Comparison of ENCODE assay signal across 23 cellular contexts in the genomic region with DNA sequence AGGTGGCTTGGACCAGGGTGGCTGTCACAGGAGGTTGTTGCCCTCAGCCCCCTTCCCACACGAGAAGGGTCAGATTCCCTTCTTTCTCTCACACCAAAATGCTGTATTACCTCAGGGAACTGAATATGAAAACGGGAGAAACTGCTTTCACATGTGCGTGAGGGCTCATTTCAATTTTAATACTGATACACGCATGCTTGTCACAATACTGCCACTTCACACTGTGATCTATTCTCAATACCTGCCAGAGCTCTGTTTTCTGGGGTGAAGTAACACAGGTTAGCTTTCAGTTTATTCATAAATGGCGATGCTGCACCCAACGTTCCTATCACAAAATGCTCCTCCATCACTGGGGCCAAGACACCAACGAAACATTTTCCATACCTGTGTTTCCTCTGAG.
DNase-seq lines count a peak whose midpoint lies in the region; ATAC-seq, FAIRE-seq and TF ChIP-seq lines count a peak whose summit lies in the region.
"Had no signal": no experiment of that assay in that cellular context is flagged by ENCODE, and none has a peak within 500 bp of the region (broad histone marks: within the 10 kb centered on the region; RNA-seq: fewer than 3 reads in every experiment).

No MANE protein-coding gene starts in this region.

- H4K20me1 ChIP-seq in neural cell (ENCODE audit: insufficient read depth) (no peaks in the 10 kb centered on the region), MM.1S (ENCODE audit: insufficient read depth, low read length) (no peaks in the 10 kb centered on the region), HepG2 (ENCODE audit: insufficient read depth, low read length) (no peaks in the 10 kb centered on the region)
- H4K20me1 ChIP-seq: BLaER1 had no signal

- no peaks in the 10 kb centered on the region for H3K4me1 Mint-ChIP-seq in activated CD4-positive, alpha-beta T cell treated with anti-CD3 and anti-CD28 coated beads, Interleukin-2, amount 10 ng/mL, durations not matched to agents 24 days and 14 days
- H3K4me1 Mint-ChIP-seq in activated CD4-positive, alpha-beta T cell treated with anti-CD3 and anti-CD28 coated beads, Interleukin-2, amount 10 ng/mL, durations not matched to agents 7 days and 5 days, result peaks cover under 1% of the 10 kb centered on the region
- peaks cover 41% of the 10 kb centered on the region for H3K4me1 Mint-ChIP-seq in endothelial cell (ENCODE audit: unreplicated experiment)
- H3K4me1 Mint-ChIP-seq: B cell; CD4-positive, CD25-positive, alpha-beta regulatory T cell had no signal

- H3F3A ChIP-seq in neural cell (ENCODE audit: insufficient read depth, low read length, poor library complexity, severe bottlenecking), result no peaks in the 10 kb centered on the region
- no peaks in the 10 kb centered on the region for H3F3A ChIP-seq in MM.1S (ENCODE audit: insufficient read depth, low read length)

- H3K27ac ChIP-seq in neural cell (ENCODE audit: low read length) (peak overlapping the region; percentile 53), temporal lobe (ENCODE audit: low read depth, low read length) (peak overlapping the region; percentile 28), MM.1S (ENCODE audit: low read length) (no peak overlapping the region), HepG2 (ENCODE audit: extremely low read length, insufficient read depth, low read length) (no peak overlapping the region)
- H3K27ac ChIP-seq: 22Rv1, BLaER1, C4-2B had no signal

- H3K4me1 ChIP-seq in MM.1S (ENCODE audit: low read length) (no peaks in the 10 kb centered on the region), HepG2 (ENCODE audit: insufficient read depth, low read length) (no peaks in the 10 kb centered on the region)
- H3K4me1 ChIP-seq: Caco-2 had no signal

- H3K4me3 Mint-ChIP-seq in activated CD4-positive, alpha-beta T cell treated with anti-CD3 and anti-CD28 coated beads, Interleukin-2, amount 10 ng/mL, durations not matched to agents 24 days and 14 days, result no peak overlapping the region
- H3K4me3 Mint-ChIP-seq in activated CD4-positive, alpha-beta T cell treated with anti-CD3 and anti-CD28 coated beads, Interleukin-2, amount 10 ng/mL, durations not matched to agents 7 days and 5 days, result no peak overlapping the region
- peak overlapping the region; percentile 22 for H3K4me3 Mint-ChIP-seq in endothelial cell (ENCODE audit: unreplicated experiment)
- H3K4me3 Mint-ChIP-seq: B cell; CD4-positive, CD25-positive, alpha-beta regulatory T cell; CD8-positive, alpha-beta T cell had no signal

- H3K27me3 Mint-ChIP-seq in activated CD4-positive, alpha-beta T cell treated with anti-CD3 and anti-CD28 coated beads, Interleukin-2, amount 10 ng/mL, durations not matched to agents 24 days and 14 days, result no peaks in the 10 kb centered on the region
- no peaks in the 10 kb centered on the region for H3K27me3 Mint-ChIP-seq in activated CD4-positive, alpha-beta T cell treated with anti-CD3 and anti-CD28 coated beads, Interleukin-2, amount 10 ng/mL, durations not matched to agents 7 days and 5 days
- H3K27me3 Mint-ChIP-seq in endothelial cell (ENCODE audit: unreplicated experiment), result peaks cover 17% of the 10 kb centered on the region
- H3K27me3 Mint-ChIP-seq: B cell; CD4-positive, CD25-positive, alpha-beta regulatory T cell had no signal

- H3K4me2 ChIP-seq in neural cell (ENCODE audit: low read length) (peak overlapping the region; percentile 7), MM.1S (ENCODE audit: low read depth, low read length) (no peak overlapping the region), HepG2 (ENCODE audit: low read depth, low read length) (no peak overlapping the region)
- H3K4me2 ChIP-seq: BLaER1 had no signal

- DNase-seq in activated CD4-positive, alpha-beta T cell treated with anti-CD3 and anti-CD28 coated beads, Interleukin-2, amount 10 ng/mL, durations not matched to agents 24 days and 14 days, result peak; percentile 27
- no peak for DNase-seq in activated CD4-positive, alpha-beta T cell treated with anti-CD3 and anti-CD28 coated beads, Interleukin-2, amount 10 ng/mL, durations not matched to agents 7 days and 5 days
- DNase-seq in endothelial cell (ENCODE audit: low spot score), result no peak
- DNase-seq in MM.1S, result no peak
- no peak for DNase-seq in NCI-H1436 (lab: John Stamatoyannopoulos, UW)
- no peak for DNase-seq in HepG2 (ENCODE audit: low spot score)
- DNase-seq: Caco-2; CD4-positive, CD25-positive, alpha-beta regulatory T cell; CD8-positive, alpha-beta T cell; DMS153; DND-41; GOT3; HCEC 1CT had no signal

- H3K79me2 ChIP-seq in neural cell (replicated peaks; ENCODE audit: insufficient read depth, low read length), result no peaks in the 10 kb centered on the region
- H3K79me2 ChIP-seq in MM.1S (ENCODE audit: low read length), result no peaks in the 10 kb centered on the region
- H3K79me2 ChIP-seq in HepG2 (ENCODE audit: insufficient read depth, low read length), result no peaks in the 10 kb centered on the region

- H3K9me2 ChIP-seq in neural cell (ENCODE audit: insufficient read depth, low read length) (no peaks in the 10 kb centered on the region), MM.1S (replicated peaks; ENCODE audit: insufficient read depth, low read length) (no peaks in the 10 kb centered on the region)

- no peaks in the 10 kb centered on the region for H3K36me3 Mint-ChIP-seq in activated CD4-positive, alpha-beta T cell treated with anti-CD3 and anti-CD28 coated beads, Interleukin-2, amount 10 ng/mL, durations not matched to agents 24 days and 14 days (ENCODE audit: low read depth)
- H3K36me3 Mint-ChIP-seq in activated CD4-positive, alpha-beta T cell treated with anti-CD3 and anti-CD28 coated beads, Interleukin-2, amount 10 ng/mL, durations not matched to agents 7 days and 5 days (ENCODE audit: low read depth), result no peaks in the 10 kb centered on the region
- H3K36me3 Mint-ChIP-seq in endothelial cell (ENCODE audit: low read depth, unreplicated experiment), result peaks cover 46% of the 10 kb centered on the region

- H3K4me3 ChIP-seq in neural cell (ENCODE audit: low read length) (peak overlapping the region; percentile 43), MM.1S (ENCODE audit: low read length) (no peak overlapping the region), HepG2 (replicated peaks in 1 of 3; ENCODE audit: insufficient read depth in 1 of 3, low read depth in 2 of 3, low read length in 3 of 3) (no peak overlapping the region)
- H3K4me3 ChIP-seq: BLaER1 had no signal

- H2AFZ ChIP-seq in neural cell (ENCODE audit: low read depth, low read length) (no peak overlapping the region), MM.1S (ENCODE audit: low read length) (no peak overlapping the region), HepG2 (ENCODE audit: low read length) (no peak overlapping the region)

- in situ Hi-C loops in HepG2 (cut with HindIII; ENCODE audit: extremely low pct_ligation_motif_present, low pct_unique_long_range_greater_than_20kb), result no loop called here

- no peaks in the 10 kb centered on the region for H3K9me3 Mint-ChIP-seq in activated CD4-positive, alpha-beta T cell treated with anti-CD3 and anti-CD28 coated beads, Interleukin-2, amount 10 ng/mL, durations not matched to agents 24 days and 14 days
- no peaks in the 10 kb centered on the region for H3K9me3 Mint-ChIP-seq in activated CD4-positive, alpha-beta T cell treated with anti-CD3 and anti-CD28 coated beads, Interleukin-2, amount 10 ng/mL, durations not matched to agents 7 days and 5 days
- H3K9me3 Mint-ChIP-seq in endothelial cell (ENCODE audit: unreplicated experiment), result peaks cover 5% of the 10 kb centered on the region
- H3K9me3 Mint-ChIP-seq: CD8-positive, alpha-beta T cell had no signal

- WGBS in HepG2 (ENCODE audit: low lambda C conversion rate), result 48% methylated on average over 7 of the region's 7 CpGs

- TF ChIP-seq EP300 in neural cell (conservative IDR thresholded peaks at IDR 0.05; ENCODE audit: poor library complexity, severe bottlenecking), result peak; percentile 96
- TF ChIP-seq EP300 in HepG2 (IDR thresholded peaks at IDR 0.05; ENCODE audit: low read depth in 2 of 2, low read length in 2 of 2), result no peak
- TF ChIP-seq EP300 in HepG2 (CRISPR knock-in tag; IDR thresholded peaks at IDR 0.05; ENCODE audit: borderline replicate concordance), result no peak

- no TSS peak for BruUV-seq in HepG2 (replicated peaks; lab: Mats Ljungman, UMichigan)

- H3K9ac ChIP-seq in neural cell (ENCODE audit: low read length), result no peak overlapping the region
- no peak overlapping the region for H3K9ac ChIP-seq in MM.1S (ENCODE audit: low read length)
- H3K9ac ChIP-seq in HepG2 (ENCODE audit: insufficient read depth, low read depth, low read length), result no peak overlapping the region
- H3K9ac ChIP-seq: BLaER1 had no signal

- no peak overlapping the region for H3K27ac Mint-ChIP-seq in activated CD4-positive, alpha-beta T cell treated with anti-CD3 and anti-CD28 coated beads, Interleukin-2, amount 10 ng/mL, durations not matched to agents 24 days and 14 days
- no peak overlapping the region for H3K27ac Mint-ChIP-seq in activated CD4-positive, alpha-beta T cell treated with anti-CD3 and anti-CD28 coated beads, Interleukin-2, amount 10 ng/mL, durations not matched to agents 7 days and 5 days
- H3K27ac Mint-ChIP-seq in endothelial cell (ENCODE audit: unreplicated experiment), result peak overlapping the region; percentile 25
- H3K27ac Mint-ChIP-seq: B cell; CD8-positive, alpha-beta T cell had no signal

- intact Hi-C loops in activated CD4-positive, alpha-beta T cell treated with anti-CD3 and anti-CD28 coated beads, Interleukin-2, amount 10 ng/mL, durations not matched to agents 24 days and 14 days (cut with micrococcal nuclease), result no loop called here
- intact Hi-C loops in HepG2 (cut with micrococcal nuclease; ENCODE audit: unreplicated experiment), result no loop called here

- TF ChIP-seq CTCF in endothelial cell (IDR thresholded peaks at IDR 0.05; ENCODE audit: unreplicated experiment) (no peak), neural cell (IDR thresholded peaks at IDR 0.05; ENCODE audit: poor library complexity, severe bottlenecking) (no peak), MM.1S (IDR thresholded peaks at IDR 0.05; ENCODE audit: low read length) (no peak), HepG2 (CRISPR knock-in tag; IDR thresholded peaks at IDR 0.05) (no peak)

- TF ChIP-seq RAD21 in neural cell (conservative IDR thresholded peaks at IDR 0.05) (no peak), HepG2 (CRISPR knock-in tag; IDR thresholded peaks at IDR 0.05) (no peak)

- CTCF ChIA-PET in activated CD4-positive, alpha-beta T cell treated with anti-CD3 and anti-CD28 coated beads, Interleukin-2, amount 10 ng/mL, durations not matched to agents 7 days and 5 days (lab: Charles Lee), result no interaction called here
- CTCF ChIA-PET in HepG2 (lab: Yijun Ruan, JAX; ENCODE audit: low intra/inter-chr PET ratio, low total read pairs), result no interaction called here

- no peaks in the 10 kb centered on the region for H3K9me3 ChIP-seq in neural cell (ENCODE audit: low read length)
- H3K9me3 ChIP-seq in MM.1S (replicated peaks; ENCODE audit: insufficient read depth, low read length), result no peaks in the 10 kb centered on the region
- H3K9me3 ChIP-seq in HepG2 (ENCODE audit: low read length), result no peaks in the 10 kb centered on the region
- H3K9me3 ChIP-seq: BLaER1, Caco-2 had no signal

- ATAC-seq in HepG2, result no peak
- ATAC-seq: CD8-positive, alpha-beta T cell had no signal

- no peak for TF ChIP-seq POLR2A in HepG2 (IDR thresholded peaks at IDR 0.05; ENCODE audit: insufficient read depth in 1 of 2, low read depth in 2 of 2, low read length in 2 of 2)

- H3K27me3 ChIP-seq in neural cell (ENCODE audit: insufficient read depth, low read depth, low read length), result no peaks in the 10 kb centered on the region
- H3K27me3 ChIP-seq in MM.1S (replicated peaks; ENCODE audit: insufficient read depth, low read length), result no peaks in the 10 kb centered on the region
- H3K27me3 ChIP-seq in HepG2 (ENCODE audit: control insufficient read depth in 1 of 2, insufficient read depth in 2 of 2, low read length in 2 of 2), result no peaks in the 10 kb centered on the region
- H3K27me3 ChIP-seq: BLaER1 had no signal

- H3K36me3 ChIP-seq in neural cell (ENCODE audit: insufficient read depth, low read length), result no peaks in the 10 kb centered on the region
- no peaks in the 10 kb centered on the region for H3K36me3 ChIP-seq in MM.1S (replicated peaks; ENCODE audit: insufficient read depth, low read length)
- H3K36me3 ChIP-seq in HepG2 (replicated peaks in 1 of 2; ENCODE audit: control insufficient read depth in 1 of 2, insufficient read depth in 2 of 2, low read length in 2 of 2), result no peaks in the 10 kb centered on the region

- FAIRE-seq in HepG2 (lab: Jason Lieb, UNC), result no peak
- FAIRE-seq: A204.1, G401.6, GM12892, H54 had no signal

- POLR2A ChIA-PET in activated CD4-positive, alpha-beta T cell treated with anti-CD3 and anti-CD28 coated beads, Interleukin-2, amount 10 ng/mL, durations not matched to agents 7 days and 5 days (lab: Charles Lee), result no interaction called here
- POLR2A ChIA-PET in HepG2 (lab: Yijun Ruan, JAX), result no interaction called here

Comparison
In these comparisons a context has a peak if more than half of its experiments do, and no peak if none do; other contexts are left out.
1. H3K27ac ChIP-seq: peak in neural cell (single experiment) and temporal lobe (single experiment); none in MM.1S (single experiment) and HepG2 (single experiment).